ENCODE assay signal across 1 cellular context in genomic region chr15:81141478-81141877, GRCh38. TPM values are rescaled to one million over a fixed set of nuclear protein-coding genes. Genes with fewer than 3 reads are reported as not detected.
"Had no signal": no experiment of that assay in that cellular context is flagged by ENCODE, and none has a peak within 500 bp of the region (broad histone marks: within the 10 kb centered on the region; RNA-seq: fewer than 3 reads in every experiment).

No MANE protein-coding gene starts in this region.

RNA-seq across cellular contexts. Expression of gene CFAP161, which starts 7.4 kb away (rescaled TPM):
- polyA plus RNA-seq: keratinocyte had no signal

RNA-seq across cellular contexts. Expression of gene IL16, which starts 55.2 kb away (rescaled TPM):
- polyA plus RNA-seq: keratinocyte had no signal
